1 cellular context compared by ENCODE assay signal in genomic region chr3:13111874-13112520, GRCh38.
TF ChIP-seq lines count a peak whose summit lies in the region.

No MANE protein-coding gene starts in this region.

TF ChIP-seq in HepG2, 621 proteins besides CTCF, POLR2A, EP300 and RAD21 (continued from another document and continues in another):
- TF ChIP-seq CBX5 (CRISPR knock-in tag; IDR thresholded peaks at IDR 0.05; ENCODE audit: borderline replicate concordance) (no peak), ZNF180 (CRISPR knock-in tag; IDR thresholded peaks at IDR 0.05; ENCODE audit: borderline replicate concordance, low read depth) (no peak), HIC2 (CRISPR knock-in tag; IDR thresholded peaks at IDR 0.05; ENCODE audit: low read depth) (peak; percentile 82; the same call in 1 of the 2 replicates), RNF219 (CRISPR knock-in tag; IDR thresholded peaks at IDR 0.05) (no peak), RCOR2 (CRISPR knock-in tag; IDR thresholded peaks at IDR 0.05) (0 out of 2 replicates have a peak, but pooled peaks have one; percentile 28), ZNF431 (CRISPR knock-in tag; IDR thresholded peaks at IDR 0.05; ENCODE audit: borderline replicate concordance, low read depth) (no peak), HDAC1 (CRISPR knock-in tag; IDR thresholded peaks at IDR 0.05) (no peak), SIX1 (CRISPR knock-in tag; IDR thresholded peaks at IDR 0.05; ENCODE audit: borderline replicate concordance) (no peak), MLXIP (CRISPR knock-in tag; IDR thresholded peaks at IDR 0.05; ENCODE audit: borderline replicate concordance) (no peak), ZBTB44 (CRISPR knock-in tag; IDR thresholded peaks at IDR 0.05) (no peak), ZC3H4 (CRISPR knock-in tag; IDR thresholded peaks at IDR 0.05; ENCODE audit: borderline replicate concordance) (no peak), ZNF580 (CRISPR knock-in tag; IDR thresholded peaks at IDR 0.05; ENCODE audit: borderline replicate concordance, low read depth) (peak; percentile 34; the same call in 1 of the 2 replicates), ZNF788 (CRISPR knock-in tag; IDR thresholded peaks at IDR 0.05; ENCODE audit: borderline replicate concordance) (no peak), ISL2 (CRISPR knock-in tag; IDR thresholded peaks at IDR 0.05) (0 out of 2 replicates have a peak, but pooled peaks have one; percentile 18), ZSCAN29 (CRISPR knock-in tag; conservative IDR thresholded peaks at IDR 0.05) (no peak), GATAD2A (CRISPR knock-in tag; IDR thresholded peaks at IDR 0.05) (0 out of 2 replicates have a peak, but pooled peaks have one; percentile 10), HNRNPL (IDR thresholded peaks at IDR 0.05; ENCODE audit: low read depth, low read length) (no peak), ZBTB4 (CRISPR knock-in tag; IDR thresholded peaks at IDR 0.05; ENCODE audit: borderline replicate concordance) (no peak), FOXP4 (CRISPR knock-in tag; IDR thresholded peaks at IDR 0.05) (0 out of 2 replicates have a peak, but pooled peaks have one; percentile 22), RXRA (CRISPR knock-in tag; IDR thresholded peaks at IDR 0.05) (peak; percentile 48; the same call in 1 of the 2 replicates), ZNF513 (CRISPR knock-in tag; conservative IDR thresholded peaks at IDR 0.05) (no peak), RERE (CRISPR knock-in tag; IDR thresholded peaks at IDR 0.05; ENCODE audit: low read depth) (no peak), ZNF574 (CRISPR knock-in tag; IDR thresholded peaks at IDR 0.05) (peak; percentile 31; the same call in 1 of the 2 replicates), HMGA1 (CRISPR knock-in tag; conservative IDR thresholded peaks at IDR 0.05) (no peak), MYC (CRISPR knock-in tag; IDR thresholded peaks at IDR 0.05; ENCODE audit: borderline replicate concordance) (peak; percentile 55; the same call in 1 of the 2 replicates), ZBTB38 (CRISPR knock-in tag; IDR thresholded peaks at IDR 0.05) (no peak), CHD2 (IDR thresholded peaks at IDR 0.05; ENCODE audit: low read depth, low read length) (no peak)
